Comparison of ENCODE assay signal across 8 cellular contexts in the genomic region with DNA sequence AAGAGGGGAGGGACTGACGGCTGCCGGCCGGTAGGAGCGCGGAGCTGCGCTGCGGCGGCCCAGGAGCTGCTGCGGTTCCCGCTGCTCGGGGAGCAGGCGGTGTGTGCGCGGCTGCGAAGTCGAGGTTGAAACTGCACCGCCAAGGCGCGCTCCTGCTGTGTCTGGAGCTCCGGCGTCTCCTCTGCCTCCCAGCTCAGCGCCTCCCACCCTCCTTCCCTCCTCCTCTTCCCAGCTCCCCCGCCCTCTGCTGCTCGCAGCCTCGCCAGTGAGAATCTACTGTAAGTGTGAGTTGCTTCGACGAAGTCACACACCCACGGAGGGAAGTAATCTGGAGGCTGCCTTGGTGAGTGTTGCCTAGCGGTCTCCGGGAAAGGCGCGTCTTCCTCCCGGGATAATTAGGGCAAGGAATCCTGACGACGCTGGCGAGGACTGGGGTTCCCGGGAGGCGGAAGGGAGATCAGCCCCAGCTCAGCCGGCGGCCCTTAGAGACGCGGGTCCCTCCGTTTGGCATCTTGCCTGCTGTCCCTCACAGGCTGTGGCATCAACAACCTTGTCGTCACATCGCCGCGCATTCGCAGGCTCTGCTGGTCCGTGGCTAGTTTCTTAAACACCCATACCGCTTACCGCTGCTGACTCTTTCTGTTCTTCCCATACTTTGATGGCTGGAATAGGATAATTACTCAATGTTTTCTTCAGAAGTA. TPM values are rescaled to one million over a fixed set of nuclear protein-coding genes. Genes with fewer than 3 reads are reported as not detected.
DNase-seq lines count a peak whose midpoint lies in the region; ATAC-seq, FAIRE-seq and TF ChIP-seq lines count a peak whose summit lies in the region.

TSS of gene EPHA5 (minus strand) at position 159 of the 701 bp plus-strand sequence. CDS start 747 bp downstream, outside the sequence.

- peaks cover 14% of the 10 kb centered on the region for H3K4me1 ChIP-seq in HAP-1
- H3K4me1 ChIP-seq in iPS-20b (ENCODE audit: insufficient read depth, low read length): peaks cover 20% of the 10 kb centered on the region

- no peaks in the 10 kb centered on the region for H3K36me3 ChIP-seq in HAP-1 (replicated peaks)
- no peaks in the 10 kb centered on the region for H3K36me3 ChIP-seq in bronchial epithelial cell (ENCODE audit: control insufficient read depth, insufficient read depth, low read length)
- no peaks in the 10 kb centered on the region for H3K36me3 ChIP-seq in iPS-20b (ENCODE audit: insufficient read depth, low read depth, low read length)

- FAIRE-seq in bronchial epithelial cell (lab: Jason Lieb, UNC): no peak

- TF ChIP-seq CTCF in bronchial epithelial cell (IDR thresholded peaks at IDR 0.05; ENCODE audit: insufficient read depth, low read length, severe bottlenecking): peak; percentile 29

- no peak within 1 kb of the TSS for H3K27ac ChIP-seq in iPS-20b (ENCODE audit: low read length)

- peak within 1 kb of the TSS; percentile 21 for H3K4me3 ChIP-seq in HAP-1
- H3K4me3 ChIP-seq in bronchial epithelial cell (ENCODE audit: low read depth, low read length): peak within 1 kb of the TSS; percentile 2
- peak within 1 kb of the TSS; percentile 65 for H3K4me3 ChIP-seq in iPS-20b (ENCODE audit: low read length)
- H3K4me3 ChIP-seq in skeletal muscle cell (ENCODE audit: low read depth, low read length): peak within 1 kb of the TSS; percentile 55

- DNase-seq in AG08396 (ENCODE audit: low spot score): peak; percentile 41
- DNase-seq in HAP-1 (ENCODE audit: low spot score in 2 of 2): peak; percentile 78 to 84
- DNase-seq in NCI-H526 treated with DMSO at 0.1 percent for 48 hours (lab: John Stamatoyannopoulos, UW): peak; percentile 78
- DNase-seq in bronchial epithelial cell (ENCODE audit: low read depth): peak; percentile 45
- peak; percentile 76 for DNase-seq in skeletal muscle cell (ENCODE audit: low read depth)

- H3K27me3 ChIP-seq in HAP-1 (ENCODE audit: low read depth): peaks cover 48% of the 10 kb centered on the region
- H3K27me3 ChIP-seq in bronchial epithelial cell (ENCODE audit: control insufficient read depth, insufficient read depth, low read length): peaks cover 26% of the 10 kb centered on the region
- H3K27me3 ChIP-seq in iPS-20b (ENCODE audit: insufficient read depth, low read length): peaks cover 81% of the 10 kb centered on the region

- H3K9ac ChIP-seq in iPS-20b (ENCODE audit: low read depth, low read length): peak within 1 kb of the TSS; percentile 14; the same call in 1 of the 2 replicates

- in situ Hi-C loops in HAP-1 (cut with MboI; ENCODE audit: low sequenced_read_pairs): no loop called here

- ATAC-seq in HG03378 (IDR thresholded peaks at IDR 0.05; ENCODE audit: unreplicated experiment): no peak
- no peak for ATAC-seq in HG02884 (IDR thresholded peaks at IDR 0.05; ENCODE audit: unreplicated experiment)

- no peaks in the 10 kb centered on the region for H3K9me3 ChIP-seq in HAP-1
- H3K9me3 ChIP-seq in iPS-20b (ENCODE audit: insufficient read depth, low read depth, low read length): no peaks in the 10 kb centered on the region

RNA-seq across cellular contexts. Expression of gene EPHA5, which starts in this region (rescaled TPM):
- under 0.01 TPM in 1 of 2 replicates, not detected in the other for total RNA-seq in bronchial epithelial cell

Comparison
In these comparisons a context has a peak if more than half of its experiments do, and no peak if none do; other contexts are left out.
1. Peak in DNase-seq and H3K4me3 ChIP-seq in bronchial epithelial cell; RNA of the gene not detected or under 1 TPM.
2. H3K4me3 ChIP-seq: peak in every context shown above with its lines; median percentile 65 in iPS-20b; 55 in skeletal muscle cell; 21 in HAP-1; 2 in bronchial epithelial cell.